Comparison of ENCODE assay signal across 1 cellular context in the genomic region with DNA sequence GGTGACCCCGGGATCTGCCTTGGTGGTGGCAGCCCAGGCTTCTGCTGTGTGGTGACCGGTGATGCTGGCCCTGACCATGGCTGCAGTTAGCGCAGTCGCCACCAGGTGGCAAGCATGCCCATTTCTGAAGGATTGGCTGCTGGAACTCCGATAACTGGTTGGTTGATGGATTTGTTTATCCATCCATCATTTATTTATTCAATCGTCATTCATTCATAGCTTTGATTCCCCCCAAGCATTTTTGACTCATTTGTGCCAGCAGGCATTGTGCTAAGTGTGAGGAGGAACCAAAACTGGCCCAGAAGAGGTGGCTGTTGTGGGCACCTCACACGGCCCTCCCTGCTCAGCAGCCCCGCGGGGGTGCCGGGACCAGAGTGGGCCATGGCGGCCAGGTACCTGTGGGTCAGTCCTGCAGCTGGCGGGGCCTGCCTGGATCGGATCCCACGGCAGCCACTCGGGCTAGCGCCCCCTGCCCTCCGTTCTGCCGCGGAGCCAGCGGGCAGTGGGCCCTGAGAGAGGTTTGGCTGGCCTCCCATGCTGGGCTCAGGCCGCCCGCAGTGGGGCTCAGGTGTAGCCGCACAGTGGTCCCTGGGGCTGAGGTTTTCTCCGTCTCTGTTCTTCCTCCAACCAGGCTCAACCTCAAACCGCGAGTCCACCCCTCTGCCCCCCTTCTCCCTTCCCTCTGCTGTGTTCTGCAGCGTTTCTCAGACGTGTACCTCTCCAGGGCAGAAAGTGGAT.
TF ChIP-seq lines count a peak whose summit lies in the region.

No MANE protein-coding gene starts in this region.

TF ChIP-seq in GM23338, 12 proteins besides CTCF, POLR2A, EP300 and RAD21 (continued from another document):
- TF ChIP-seq, protein P1, sequence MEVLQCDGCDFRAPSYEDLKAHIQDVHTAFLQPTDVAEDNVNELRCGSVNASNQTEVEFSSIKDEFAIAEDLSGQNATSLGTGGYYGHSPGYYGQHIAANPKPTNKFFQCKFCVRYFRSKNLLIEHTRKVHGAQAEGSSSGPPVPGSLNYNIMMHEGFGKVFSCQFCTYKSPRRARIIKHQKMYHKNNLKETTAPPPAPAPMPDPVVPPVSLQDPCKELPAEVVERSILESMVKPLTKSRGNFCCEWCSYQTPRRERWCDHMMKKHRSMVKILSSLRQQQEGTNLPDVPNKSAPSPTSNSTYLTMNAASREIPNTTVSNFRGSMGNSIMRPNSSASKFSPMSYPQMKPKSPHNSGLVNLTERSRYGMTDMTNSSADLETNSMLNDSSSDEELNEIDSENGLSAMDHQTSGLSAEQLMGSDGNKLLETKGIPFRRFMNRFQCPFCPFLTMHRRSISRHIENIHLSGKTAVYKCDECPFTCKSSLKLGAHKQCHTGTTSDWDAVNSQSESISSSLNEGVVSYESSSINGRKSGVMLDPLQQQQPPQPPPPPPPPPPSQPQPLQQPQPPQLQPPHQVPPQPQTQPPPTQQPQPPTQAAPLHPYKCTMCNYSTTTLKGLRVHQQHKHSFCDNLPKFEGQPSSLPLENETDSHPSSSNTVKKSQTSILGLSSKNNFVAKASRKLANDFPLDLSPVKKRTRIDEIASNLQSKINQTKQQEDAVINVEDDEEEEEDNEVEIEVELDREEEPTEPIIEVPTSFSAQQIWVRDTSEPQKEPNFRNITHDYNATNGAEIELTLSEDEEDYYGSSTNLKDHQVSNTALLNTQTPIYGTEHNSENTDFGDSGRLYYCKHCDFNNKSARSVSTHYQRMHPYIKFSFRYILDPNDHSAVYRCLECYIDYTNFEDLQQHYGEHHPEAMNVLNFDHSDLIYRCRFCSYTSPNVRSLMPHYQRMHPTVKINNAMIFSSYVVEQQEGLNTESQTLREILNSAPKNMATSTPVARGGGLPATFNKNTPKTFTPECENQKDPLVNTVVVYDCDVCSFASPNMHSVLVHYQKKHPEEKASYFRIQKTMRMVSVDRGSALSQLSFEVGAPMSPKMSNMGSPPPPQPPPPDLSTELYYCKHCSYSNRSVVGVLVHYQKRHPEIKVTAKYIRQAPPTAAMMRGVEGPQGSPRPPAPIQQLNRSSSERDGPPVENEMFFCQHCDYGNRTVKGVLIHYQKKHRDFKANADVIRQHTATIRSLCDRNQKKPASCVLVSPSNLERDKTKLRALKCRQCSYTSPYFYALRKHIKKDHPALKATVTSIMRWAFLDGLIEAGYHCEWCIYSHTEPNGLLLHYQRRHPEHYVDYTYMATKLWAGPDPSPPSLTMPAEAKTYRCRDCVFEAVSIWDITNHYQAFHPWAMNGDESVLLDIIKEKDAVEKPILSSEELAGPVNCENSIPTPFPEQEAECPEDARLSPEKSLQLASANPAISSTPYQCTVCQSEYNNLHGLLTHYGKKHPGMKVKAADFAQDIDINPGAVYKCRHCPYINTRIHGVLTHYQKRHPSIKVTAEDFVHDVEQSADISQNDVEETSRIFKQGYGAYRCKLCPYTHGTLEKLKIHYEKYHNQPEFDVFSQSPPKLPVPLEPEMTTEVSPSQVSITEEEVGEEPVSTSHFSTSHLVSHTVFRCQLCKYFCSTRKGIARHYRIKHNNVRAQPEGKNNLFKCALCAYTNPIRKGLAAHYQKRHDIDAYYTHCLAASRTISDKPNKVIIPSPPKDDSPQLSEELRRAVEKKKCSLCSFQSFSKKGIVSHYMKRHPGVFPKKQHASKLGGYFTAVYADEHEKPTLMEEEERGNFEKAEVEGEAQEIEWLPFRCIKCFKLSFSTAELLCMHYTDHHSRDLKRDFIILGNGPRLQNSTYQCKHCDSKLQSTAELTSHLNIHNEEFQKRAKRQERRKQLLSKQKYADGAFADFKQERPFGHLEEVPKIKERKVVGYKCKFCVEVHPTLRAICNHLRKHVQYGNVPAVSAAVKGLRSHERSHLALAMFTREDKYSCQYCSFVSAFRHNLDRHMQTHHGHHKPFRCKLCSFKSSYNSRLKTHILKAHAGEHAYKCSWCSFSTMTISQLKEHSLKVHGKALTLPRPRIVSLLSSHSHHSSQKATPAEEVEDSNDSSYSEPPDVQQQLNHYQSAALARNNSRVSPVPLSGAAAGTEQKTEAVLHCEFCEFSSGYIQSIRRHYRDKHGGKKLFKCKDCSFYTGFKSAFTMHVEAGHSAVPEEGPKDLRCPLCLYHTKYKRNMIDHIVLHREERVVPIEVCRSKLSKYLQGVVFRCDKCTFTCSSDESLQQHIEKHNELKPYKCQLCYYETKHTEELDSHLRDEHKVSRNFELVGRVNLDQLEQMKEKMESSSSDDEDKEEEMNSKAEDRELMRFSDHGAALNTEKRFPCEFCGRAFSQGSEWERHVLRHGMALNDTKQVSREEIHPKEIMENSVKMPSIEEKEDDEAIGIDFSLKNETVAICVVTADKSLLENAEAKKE (CRISPR knock-in tag; IDR thresholded peaks at IDR 0.05) = no peak
- no peak for TF ChIP-seq POLR2AphosphoS5 (IDR thresholded peaks at IDR 0.05; ENCODE audit: low read depth)
TF ChIP-seq in GM23338: peak in this region for 0.
